12 cellular contexts compared by ENCODE assay signal in the genomic region with DNA sequence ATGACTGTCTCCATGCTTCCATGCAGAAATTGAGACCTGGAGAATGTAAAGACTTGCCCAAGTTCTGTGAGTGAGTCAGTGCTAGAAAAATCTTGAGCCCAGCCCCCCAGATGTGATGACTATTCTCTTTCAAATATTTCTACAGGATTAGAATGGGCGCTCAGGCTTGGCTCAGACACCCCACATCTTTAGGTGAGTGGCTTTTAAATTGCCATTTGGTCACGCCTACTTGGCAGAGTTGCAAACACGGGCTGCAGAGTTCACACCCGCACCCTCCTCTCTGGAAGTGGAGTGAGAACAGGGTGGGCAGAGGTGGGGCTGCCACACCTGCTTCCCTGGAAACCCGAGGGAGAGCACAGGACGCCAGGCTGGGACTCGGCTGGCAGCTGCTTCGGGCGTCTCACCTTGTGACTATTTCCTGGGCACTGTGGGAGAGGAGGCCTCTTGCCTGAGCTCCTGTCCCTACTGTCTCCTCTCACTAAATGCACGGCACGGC. TPM values are rescaled to one million over a fixed set of nuclear protein-coding genes. Genes with fewer than 3 reads are reported as not detected.
DNase-seq lines count a peak whose midpoint lies in the region; ATAC-seq and TF ChIP-seq lines count a peak whose summit lies in the region.
"Had no signal": no experiment of that assay in that cellular context is flagged by ENCODE, and none has a peak within 500 bp of the region (broad histone marks: within the 10 kb centered on the region; RNA-seq: fewer than 3 reads in every experiment).

No MANE protein-coding gene starts in this region.

- peak; percentile 92 for DNase-seq in AG08395 (ENCODE audit: low spot score)
- peak; percentile 94 for DNase-seq in HT1080 (ENCODE audit: low read depth)
- no peak for DNase-seq in SK-N-SH
- peak; percentile 30 for DNase-seq in iPS-NIHi7 (ENCODE audit: extremely low spot score)
- DNase-seq in NCI-H774 (lab: John Stamatoyannopoulos, UW) = no peak
- no peak for DNase-seq in GM20000 (ENCODE audit: low spot score)
- DNase-seq in NCI-H2196 treated with DMSO at 0.1 percent for 48 hours (lab: John Stamatoyannopoulos, UW; ENCODE audit: unreplicated experiment) = no peak
- DNase-seq: activated CD8-positive, alpha-beta memory T cell treated with anti-CD3 and anti-CD28 coated beads for 24 hours; body of pancreas; CD4-positive, CD25-positive, alpha-beta regulatory T cell; hypothalamus had no signal

- 0 out of 2 replicates have a peak overlapping the region, but pooled peaks have one; percentile 18 for H3K4me2 ChIP-seq in SK-N-SH

- H3K9me2 ChIP-seq in SK-N-SH = no peaks in the 10 kb centered on the region

- H2AFZ ChIP-seq in SK-N-SH (ENCODE audit: low read depth) = no peak overlapping the region; the same call in 1 of the 2 replicates

- H3K36me3 ChIP-seq in SK-N-SH (replicated peaks in 1 of 2; ENCODE audit: control insufficient read depth in 1 of 2, insufficient read depth in 2 of 2, low read length in 1 of 2) = no peaks in the 10 kb centered on the region

- H3K9me3 ChIP-seq in SK-N-SH = no peaks in the 10 kb centered on the region
- H3K9me3 ChIP-seq: body of pancreas had no signal

- POLR2A ChIA-PET in SK-N-SH (lab: Yijun Ruan, JAX) = no interaction called here

- no peak for TF ChIP-seq CTCF in SK-N-SH (IDR thresholded peaks at IDR 0.05)
- TF ChIP-seq CTCF in GM20000 (IDR thresholded peaks at IDR 0.05; ENCODE audit: extremely low read depth, missing control alignments) = no peak

- WGBS in SK-N-SH (ENCODE audit: low lambda C conversion rate) = 68% methylated on average over 8 of the region's 11 CpGs

- no peaks in the 10 kb centered on the region for H3F3A ChIP-seq in SK-N-SH (replicated peaks; ENCODE audit: insufficient read depth)

- peaks cover 3 to 10% of the 10 kb centered on the region in 2 experiments; a peak in 2 of 4 replicates for H3K4me1 ChIP-seq in SK-N-SH (ENCODE audit: control insufficient read depth in 1 of 2, insufficient read depth in 2 of 2, low read depth in 1 of 2, low read length in 1 of 2)
- H3K4me1 ChIP-seq: body of pancreas had no signal

- ATAC-seq in HG03565 (IDR thresholded peaks at IDR 0.05; ENCODE audit: unreplicated experiment) = no peak
- ATAC-seq: body of pancreas had no signal

- no peak overlapping the region for H3K9ac ChIP-seq in SK-N-SH

- TF ChIP-seq EP300 in SK-N-SH (IDR thresholded peaks at IDR 0.05; ENCODE audit: borderline replicate concordance in 1 of 2, low read depth in 1 of 2, low read length in 1 of 2) = peak in 1 of 2 experiments; percentile 47; a peak in 1 of 4 replicates

- CTCF ChIA-PET in SK-N-SH (lab: Yijun Ruan, JAX) = no interaction called here

- peak overlapping the region in 1 of 2 experiments; percentile 39; a peak in 2 of 4 replicates for H3K27ac ChIP-seq in SK-N-SH (ENCODE audit: low read depth in 2 of 2, low read length in 1 of 2)
- H3K27ac ChIP-seq: body of pancreas had no signal

- H4K20me1 ChIP-seq in SK-N-SH (ENCODE audit: insufficient read depth) = no peaks in the 10 kb centered on the region

- TF ChIP-seq RAD21 in SK-N-SH (IDR thresholded peaks at IDR 0.05; ENCODE audit: low read length) = no peak

- H3K27me3 ChIP-seq in SK-N-SH (ENCODE audit: insufficient read depth) = no peaks in the 10 kb centered on the region
- H3K27me3 ChIP-seq: body of pancreas had no signal

- no peak overlapping the region for H3K4me3 ChIP-seq in SK-N-SH (ENCODE audit: low read depth in 2 of 2, low read length in 1 of 2)
- H3K4me3 ChIP-seq: body of pancreas had no signal

- H3K79me2 ChIP-seq in SK-N-SH (ENCODE audit: insufficient read depth) = no peaks in the 10 kb centered on the region

TF ChIP-seq in SK-N-SH, 30 proteins besides CTCF, POLR2A, EP300 and RAD21 (continues in another document):
- no peak for TF ChIP-seq FOXJ3 (CRISPR knock-in tag; IDR thresholded peaks at IDR 0.05)
- TF ChIP-seq RFX5 (IDR thresholded peaks at IDR 0.05; ENCODE audit: low read length) = no peak
- no peak for TF ChIP-seq SMC3 (IDR thresholded peaks at IDR 0.05; ENCODE audit: low read depth, low read length)
- TF ChIP-seq, protein P1, sequence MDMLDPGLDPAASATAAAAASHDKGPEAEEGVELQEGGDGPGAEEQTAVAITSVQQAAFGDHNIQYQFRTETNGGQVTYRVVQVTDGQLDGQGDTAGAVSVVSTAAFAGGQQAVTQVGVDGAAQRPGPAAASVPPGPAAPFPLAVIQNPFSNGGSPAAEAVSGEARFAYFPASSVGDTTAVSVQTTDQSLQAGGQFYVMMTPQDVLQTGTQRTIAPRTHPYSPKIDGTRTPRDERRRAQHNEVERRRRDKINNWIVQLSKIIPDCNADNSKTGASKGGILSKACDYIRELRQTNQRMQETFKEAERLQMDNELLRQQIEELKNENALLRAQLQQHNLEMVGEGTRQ (IDR thresholded peaks at IDR 0.05; ENCODE audit: borderline replicate concordance, low read depth, low read length) = no peak
- TF ChIP-seq, protein P2, sequence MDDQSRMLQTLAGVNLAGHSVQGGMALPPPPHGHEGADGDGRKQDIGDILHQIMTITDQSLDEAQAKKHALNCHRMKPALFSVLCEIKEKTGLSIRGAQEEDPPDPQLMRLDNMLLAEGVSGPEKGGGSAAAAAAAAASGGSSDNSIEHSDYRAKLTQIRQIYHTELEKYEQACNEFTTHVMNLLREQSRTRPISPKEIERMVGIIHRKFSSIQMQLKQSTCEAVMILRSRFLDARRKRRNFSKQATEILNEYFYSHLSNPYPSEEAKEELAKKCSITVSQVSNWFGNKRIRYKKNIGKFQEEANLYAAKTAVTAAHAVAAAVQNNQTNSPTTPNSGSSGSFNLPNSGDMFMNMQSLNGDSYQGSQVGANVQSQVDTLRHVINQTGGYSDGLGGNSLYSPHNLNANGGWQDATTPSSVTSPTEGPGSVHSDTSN (IDR thresholded peaks at IDR 0.05) = peak; percentile 63
- TF ChIP-seq CHD2 (IDR thresholded peaks at IDR 0.05; ENCODE audit: low read length, partially characterized antibody) = no peak
- TF ChIP-seq MXI1 (IDR thresholded peaks at IDR 0.05; ENCODE audit: low read depth, low read length) = no peak
- peak; percentile 49; the same call in 1 of the 2 replicates for TF ChIP-seq NFIC (IDR thresholded peaks at IDR 0.05; ENCODE audit: borderline replicate concordance)
- TF ChIP-seq FOSL2 (IDR thresholded peaks at IDR 0.05; ENCODE audit: borderline replicate concordance, low read depth) = peak; percentile 93
- 0 out of 2 replicates have a peak, but pooled peaks have one; percentile 22 for TF ChIP-seq MAX (IDR thresholded peaks at IDR 0.05; ENCODE audit: low read depth)
- TF ChIP-seq NRF1 (IDR thresholded peaks at IDR 0.05; ENCODE audit: low read depth, low read length) = no peak
- no peak for TF ChIP-seq ELF1 (IDR thresholded peaks at IDR 0.05)
- TF ChIP-seq YY1 (IDR thresholded peaks at IDR 0.05; ENCODE audit: low read depth) = no peak
- TF ChIP-seq ZBTB33 (IDR thresholded peaks at IDR 0.05; ENCODE audit: borderline replicate concordance, low read depth) = no peak
- TF ChIP-seq EZH2phosphoT487 (IDR thresholded peaks at IDR 0.05; ENCODE audit: borderline replicate concordance, low read depth) = no peak
- no peak for TF ChIP-seq IRF3 (IDR thresholded peaks at IDR 0.05; ENCODE audit: low read depth, low read length)
- TF ChIP-seq GABPA (IDR thresholded peaks at IDR 0.05; ENCODE audit: low read depth) = no peak
- no peak for TF ChIP-seq RCOR1 (IDR thresholded peaks at IDR 0.05; ENCODE audit: low read length)
- TF ChIP-seq RXRA (IDR thresholded peaks at IDR 0.05; ENCODE audit: borderline replicate concordance, low read depth) = peak; percentile 23; the same call in 1 of the 2 replicates
- peak; percentile 50; the same call in 1 of the 2 replicates for TF ChIP-seq TEAD4 (IDR thresholded peaks at IDR 0.05; ENCODE audit: borderline replicate concordance, insufficient read depth)
- TF ChIP-seq SIN3A (IDR thresholded peaks at IDR 0.05; ENCODE audit: borderline replicate concordance, low read depth, low read length) = no peak
- no peak for TF ChIP-seq MEF2A (IDR thresholded peaks at IDR 0.05; ENCODE audit: borderline replicate concordance, low read depth)
- no peak for TF ChIP-seq GATA2 (CRISPR knock-in tag; IDR thresholded peaks at IDR 0.05)

RNA-seq across cellular contexts. Expression of gene ROPN1L, which starts 37.6 kb away (rescaled TPM):
- 0.40 TPM in 1 of 2 replicates, not detected in the other for total RNA-seq in HT1080 (2014; rRNA removed; shearing (Covaris generic))
- 0.79 and 1.7 TPM in 2 replicates for polyA plus RNA-seq in HT1080 (2015; cell fraction: cytosol; rRNA removed)
- 0.45 and 1.3 TPM in 2 replicates for polyA plus RNA-seq in HT1080 (2015; cell fraction: nucleus; rRNA removed)
- 0.31 and 0.58 TPM in 2 replicates for polyA plus RNA-seq in SK-N-SH (2012; rRNA removed)
- 0.39 and 0.45 TPM in 2 replicates for polyA plus RNA-seq in SK-N-SH (2012; cell fraction: cytosol; rRNA removed)
- polyA plus RNA-seq in SK-N-SH (2012; cell fraction: nucleus; rRNA removed) = 0.53 and 0.70 TPM in 2 replicates

Comparison
In these comparisons a context has a peak if more than half of its experiments do, and no peak if none do; other contexts are left out.
1. DNase-seq: peak in AG08395 (single experiment), HT1080 (single experiment) and iPS-NIHi7 (single experiment); none in SK-N-SH (single experiment), NCI-H774 (single experiment), GM20000 (single experiment) and NCI-H2196 treated with DMSO at 0.1 percent for 48 hours (single experiment).